ENCODE assay signal across 9 cellular contexts in the genomic region with DNA sequence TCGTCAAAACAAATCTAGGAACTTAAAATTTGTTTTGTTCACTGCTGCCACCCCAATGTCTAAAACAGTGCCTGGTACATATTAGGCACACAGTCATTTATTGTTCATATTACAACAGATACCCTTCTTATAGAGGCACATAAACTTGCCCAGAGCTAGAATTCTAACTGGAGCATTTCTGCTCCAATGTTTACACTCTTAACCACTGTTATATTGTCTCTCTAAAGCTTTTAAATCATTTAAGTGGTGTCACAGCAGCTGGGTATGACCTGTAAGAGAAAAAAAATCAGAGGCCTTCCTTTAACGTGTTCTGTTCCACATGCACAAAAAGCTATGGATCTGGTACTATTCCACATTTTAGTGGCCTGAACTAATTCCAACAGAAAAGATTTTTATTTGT. TPM values are rescaled to one million over a fixed set of nuclear protein-coding genes. Genes with fewer than 3 reads are reported as not detected.
A peak's percentile ranks its signal among the peaks of the same experiment; 100 is the strongest.
DNase-seq lines count a peak whose midpoint lies in the region; FAIRE-seq and TF ChIP-seq lines count a peak whose summit lies in the region.
"Had no signal": no experiment of that assay in that cellular context is flagged by ENCODE, and none has a peak within 500 bp of the region (broad histone marks: within the 10 kb centered on the region; RNA-seq: fewer than 3 reads in every experiment).

No MANE protein-coding gene starts in this region.

- peak overlapping the region; percentile 71 to 93 (median 93) for H3K4me3 ChIP-seq in keratinocyte (ENCODE audit: control insufficient read depth in 2 of 3, extremely low read depth in 1 of 3, insufficient read depth in 2 of 3, low read depth in 1 of 3, low read length in 3 of 3)

- H3K79me2 ChIP-seq in keratinocyte (ENCODE audit: control insufficient read depth, insufficient read depth, low read length), result peaks cover 74% of the 10 kb centered on the region

- H2AFZ ChIP-seq in keratinocyte (ENCODE audit: control insufficient read depth, low read length), result no peak overlapping the region

- dilution Hi-C loops in keratinocyte (cut with MboI; ENCODE audit: extremely low pct_ligation_motif_present, low sequenced_read_pairs), result no loop called here

- no peaks in the 10 kb centered on the region for H3K9me3 ChIP-seq in keratinocyte (ENCODE audit: control insufficient read depth, low read depth, low read length)

- H3K4me1 ChIP-seq in keratinocyte (ENCODE audit: control insufficient read depth, extremely low read depth, insufficient read depth, low read length), result peaks cover 54% of the 10 kb centered on the region

- peak overlapping the region; percentile 99 for H3K9ac ChIP-seq in keratinocyte (ENCODE audit: control insufficient read depth, extremely low read depth, insufficient read depth, low read length)

- TF ChIP-seq CTCF in VCaP (conservative IDR thresholded peaks at IDR 0.05), result no peak
- no peak for TF ChIP-seq CTCF in keratinocyte (optimal IDR thresholded peaks at IDR 0.05 in 1 of 3, IDR thresholded peaks at IDR 0.05 in 1 of 3, conservative IDR thresholded peaks at IDR 0.05 in 1 of 3; ENCODE audit: extremely low read depth in 1 of 3, insufficient read depth in 2 of 3, low read length in 3 of 3)

- peaks cover 1 to 12% of the 10 kb centered on the region in 2 experiments for H3K36me3 ChIP-seq in keratinocyte (ENCODE audit: control insufficient read depth in 2 of 2, extremely low read depth in 1 of 2, insufficient read depth in 2 of 2, low read length in 2 of 2)

- peak overlapping the region; percentile 100 for H3K27ac ChIP-seq in VCaP
- peak overlapping the region; percentile 98 for H3K27ac ChIP-seq in keratinocyte (ENCODE audit: control insufficient read depth, insufficient read depth, low read length)
- peak overlapping the region; percentile 100 for H3K27ac ChIP-seq in substantia nigra (ENCODE audit: low read depth, low read length, poor library complexity, severe bottlenecking)
- H3K27ac ChIP-seq: C4-2B had no signal

- peaks cover 33% of the 10 kb centered on the region for H4K20me1 ChIP-seq in keratinocyte (ENCODE audit: control insufficient read depth, extremely low read depth, insufficient read depth, low read length)

- DNase-seq in NCI-H510A treated with DMSO at 0.1 percent for 48 hours (lab: John Stamatoyannopoulos, UW) (peak; percentile 3), NCI-H510A (lab: John Stamatoyannopoulos, UW) (no peak), keratinocyte (ENCODE audit: low read depth, low spot score) (no peak), substantia nigra (lab: John Stamatoyannopoulos, UW) (no peak), NCI-H2227 treated with DMSO at 0.1 percent for 48 hours (lab: John Stamatoyannopoulos, UW) (no peak), inferior parietal cortex (ENCODE audit: extremely low spot score) (no peak)
- DNase-seq in central memory CD4-positive, alpha-beta T cell, result no peak

- no peak for FAIRE-seq in keratinocyte (lab: Jason Lieb, UNC)

- H3K27me3 ChIP-seq in keratinocyte (ENCODE audit: control insufficient read depth, extremely low read depth, insufficient read depth, low read length), result no peaks in the 10 kb centered on the region

- H3K4me2 ChIP-seq in keratinocyte (ENCODE audit: control insufficient read depth, extremely low read depth, insufficient read depth, low read depth, low read length), result peak overlapping the region; percentile 89

- H3K9me1 ChIP-seq in keratinocyte (ENCODE audit: control insufficient read depth, extremely low read depth, insufficient read depth, low read length), result no peaks in the 10 kb centered on the region

RNA-seq across cellular contexts. Expression of a gene that starts 3.0 kb away (rescaled TPM):
- polyA plus RNA-seq in keratinocyte, result 355 to 567 TPM (median 388 TPM) in 3 replicates
- polyA plus RNA-seq in keratinocyte (2011; ENCODE audit: low read depth), result 180 TPM
- polyA plus RNA-seq in keratinocyte (2011; cell fraction: cytosol; rRNA removed), result 409 and 668 TPM in 2 replicates
- 330 and 429 TPM in 2 replicates for polyA plus RNA-seq in keratinocyte (2011; cell fraction: nucleus; rRNA removed)
- 346 and 465 TPM in 2 replicates for polyA plus RNA-seq in keratinocyte (2012; ENCODE audit: low replicate concordance)
- polyA minus RNA-seq in keratinocyte, result 218 to 413 TPM (median 290 TPM) in 3 replicates
- polyA minus RNA-seq in keratinocyte (2011; cell fraction: cytosol; rRNA and poly(A)+ RNA removed), result 315 TPM
- 122 and 167 TPM in 2 replicates for polyA minus RNA-seq in keratinocyte (2011; cell fraction: nucleus; rRNA and poly(A)+ RNA removed)

RNA-seq across cellular contexts. Expression of a gene that starts 44.4 kb away (rescaled TPM):
- polyA plus RNA-seq in keratinocyte, result 20.8 to 36.6 TPM (median 21.6 TPM) in 3 replicates
- 4.7 TPM for polyA plus RNA-seq in keratinocyte (2011; ENCODE audit: low read depth)
- 19.3 and 30.4 TPM in 2 replicates for polyA plus RNA-seq in keratinocyte (2011; cell fraction: cytosol; rRNA removed)
- 5.0 and 7.5 TPM in 2 replicates for polyA plus RNA-seq in keratinocyte (2011; cell fraction: nucleus; rRNA removed)
- 22.5 and 31.2 TPM in 2 replicates for polyA plus RNA-seq in keratinocyte (2012; ENCODE audit: low replicate concordance)
- 9.2 to 12.6 TPM (median 11.4 TPM) in 3 replicates for polyA minus RNA-seq in keratinocyte
- polyA minus RNA-seq in keratinocyte (2011; cell fraction: cytosol; rRNA and poly(A)+ RNA removed), result 18.2 TPM
- 2.3 and 5.4 TPM in 2 replicates for polyA minus RNA-seq in keratinocyte (2011; cell fraction: nucleus; rRNA and poly(A)+ RNA removed)
